In the genomic region with DNA sequence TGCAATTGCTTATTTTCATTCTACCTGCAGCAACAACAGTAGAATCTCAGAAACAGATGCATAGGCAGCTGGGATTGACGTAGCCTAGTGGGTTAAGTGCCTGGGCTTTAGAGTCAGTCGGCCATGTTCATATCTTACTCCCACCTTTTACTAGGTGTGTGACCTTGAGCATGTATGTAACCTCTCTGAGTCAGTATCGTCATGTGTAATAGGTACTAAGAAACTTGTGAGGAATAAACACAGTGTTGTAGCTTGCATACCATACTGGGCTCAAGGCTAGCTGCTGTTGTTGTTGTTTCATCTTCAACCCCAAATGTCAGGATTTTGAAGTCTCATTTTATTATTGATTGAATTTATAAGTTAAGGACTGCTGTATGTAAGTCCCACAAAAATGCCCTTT, we compare ENCODE assay signal across 22 cellular contexts.
"Had no signal": no experiment of that assay in that cellular context is flagged by ENCODE, and none has a peak within 500 bp of the region (broad histone marks: within the 10 kb centered on the region; RNA-seq: fewer than 3 reads in every experiment).

No MANE protein-coding gene starts in this region.

- H3K4me1 ChIP-seq: breast epithelium, right lobe of liver had no signal

- H3K9me3 Mint-ChIP-seq: activated naive CD8-positive, alpha-beta T cell treated with anti-CD3 and anti-CD28 coated beads, Interleukin-2, amount 10 ng/mL, durations not matched to agents 7 days and 5 days; dendritic cell treated with granulocyte-macrophage colony-stimulating factor and Interleukin-4, amounts not matched to agents 40 ng/mL and 50 ng/mL, for 4 days; naive thymus-derived CD8-positive, alpha-beta T cell had no signal

- H3K27ac Mint-ChIP-seq: activated naive CD8-positive, alpha-beta T cell treated with anti-CD3 and anti-CD28 coated beads, Interleukin-2, amount 10 ng/mL, durations not matched to agents 7 days and 5 days; dendritic cell treated with granulocyte-macrophage colony-stimulating factor and Interleukin-4, amounts not matched to agents 40 ng/mL and 50 ng/mL, for 4 days had no signal

- ATAC-seq: left ventricle myocardium superior; naive thymus-derived CD8-positive, alpha-beta T cell; right lobe of liver; upper lobe of right lung had no signal

- H3K9me3 ChIP-seq: breast epithelium, right lobe of liver, SK-N-SH, stomach, thoracic aorta, upper lobe of right lung had no signal

- H3K27ac ChIP-seq: breast epithelium, right lobe of liver, stomach, thoracic aorta, upper lobe of right lung had no signal

- H3K36me3 ChIP-seq: breast epithelium, thoracic aorta, upper lobe of right lung had no signal

- H3K27me3 ChIP-seq: right lobe of liver, stomach, upper lobe of right lung had no signal

- H3K4me3 Mint-ChIP-seq: activated naive CD8-positive, alpha-beta T cell treated with anti-CD3 and anti-CD28 coated beads, Interleukin-2, amount 10 ng/mL, durations not matched to agents 7 days and 5 days; dendritic cell treated with granulocyte-macrophage colony-stimulating factor and Interleukin-4, amounts not matched to agents 40 ng/mL and 50 ng/mL, for 4 days; naive thymus-derived CD8-positive, alpha-beta T cell had no signal

- DNase-seq: activated CD4-positive, alpha-beta T cell treated with anti-CD3 and anti-CD28 coated beads for 1 hour; activated naive CD8-positive, alpha-beta T cell treated with anti-CD3 and anti-CD28 coated beads, Interleukin-2, amount 10 ng/mL, durations not matched to agents 7 days and 5 days; anterior cingulate cortex; cerebellar nuclear complex; effector memory CD4-positive, alpha-beta T cell; foreskin fibroblast; hypothalamus; kidney glomerular epithelial cell; left ventricle myocardium superior; mesenchymal stem cell; naive thymus-derived CD8-positive, alpha-beta T cell; occipital lobe; right lobe of liver; SK-N-SH; stomach; T-helper 1 cell; T1000; upper lobe of right lung had no signal

- H3K4me3 ChIP-seq: breast epithelium, right lobe of liver, smooth muscle cell, stomach, thoracic aorta, upper lobe of right lung had no signal

- H3K27me3 Mint-ChIP-seq: activated naive CD8-positive, alpha-beta T cell treated with anti-CD3 and anti-CD28 coated beads, Interleukin-2, amount 10 ng/mL, durations not matched to agents 7 days and 5 days; dendritic cell treated with granulocyte-macrophage colony-stimulating factor and Interleukin-4, amounts not matched to agents 40 ng/mL and 50 ng/mL, for 4 days; naive thymus-derived CD8-positive, alpha-beta T cell had no signal
